8 cellular contexts compared by ENCODE assay signal in genomic region chr14:37470251-37470650, GRCh38.
"Had no signal": no experiment of that assay in that cellular context is flagged by ENCODE, and none has a peak within 500 bp of the region (broad histone marks: within the 10 kb centered on the region; RNA-seq: fewer than 3 reads in every experiment).

No MANE protein-coding gene starts in this region.

- DNase-seq: GDM1, GF-D8 had no signal

- FAIRE-seq: G401.6, GM12878, GM12891, GM12892, GM18507, GM19239 had no signal

- H3K4me3 ChIP-seq: GM12878 had no signal

- ATAC-seq: GM12878 had no signal
